ENCODE assay signal across 16 cellular contexts in genomic region chr7:6167004-6167551, GRCh38.
DNase-seq lines count a peak whose midpoint lies in the region; ATAC-seq and TF ChIP-seq lines count a peak whose summit lies in the region.
"Had no signal": no experiment of that assay in that cellular context is flagged by ENCODE, and none has a peak within 500 bp of the region (broad histone marks: within the 10 kb centered on the region; RNA-seq: fewer than 3 reads in every experiment).

No MANE protein-coding gene starts in this region.

- no peaks in the 10 kb centered on the region for H3K27me3 ChIP-seq in BLaER1
- H3K27me3 ChIP-seq: suprapubic skin had no signal

- peak overlapping the region; percentile 95 for H3K27ac ChIP-seq in BLaER1
- H3K27ac ChIP-seq: parathyroid adenoma, suprapubic skin had no signal

- peak overlapping the region; percentile 57 for H3K4me3 ChIP-seq in BLaER1
- H3K4me3 ChIP-seq: coronary artery, suprapubic skin had no signal

- peaks cover 24% of the 10 kb centered on the region for H3K36me3 ChIP-seq in BLaER1

- peaks cover 45% of the 10 kb centered on the region for H3K4me1 Mint-ChIP-seq in glutamatergic neuron (ENCODE audit: low read depth, unreplicated experiment)
- peaks cover 12% of the 10 kb centered on the region for H3K4me1 Mint-ChIP-seq in neural crest cell
- no peaks in the 10 kb centered on the region for H3K4me1 Mint-ChIP-seq in activated CD4-positive, alpha-beta T cell treated with anti-CD3 and anti-CD28 coated beads for 36 hours

- peaks cover 26% of the 10 kb centered on the region for H4K20me1 ChIP-seq in BLaER1

- CTCF ChIA-PET in activated CD4-positive, alpha-beta T cell treated with anti-CD3 and anti-CD28 coated beads for 36 hours (lab: Charles Lee), result interaction anchor here (0.9 kb wide), 1 partner anchor 156 kb away, joined by 3 read pairs; no protein-coding TSS in a partner anchor

- H3K9me3 Mint-ChIP-seq in glutamatergic neuron (ENCODE audit: unreplicated experiment), result peaks cover 3% of the 10 kb centered on the region
- H3K9me3 Mint-ChIP-seq in neural crest cell, result no peaks in the 10 kb centered on the region
- H3K9me3 Mint-ChIP-seq in activated CD4-positive, alpha-beta T cell treated with anti-CD3 and anti-CD28 coated beads for 36 hours (ENCODE audit: low read depth), result no peaks in the 10 kb centered on the region
- H3K9me3 Mint-ChIP-seq: activated T-cell treated with anti-CD3 and anti-CD28 coated beads, Interleukin-2, amount 50 U/mL, for 4 hours had no signal

- peak overlapping the region; percentile 80 for H3K9ac ChIP-seq in BLaER1
- H3K9ac ChIP-seq: parathyroid adenoma had no signal

- H3K4me3 Mint-ChIP-seq in glutamatergic neuron (ENCODE audit: unreplicated experiment), result peak overlapping the region; percentile 73
- H3K4me3 Mint-ChIP-seq in neural crest cell, result no peak overlapping the region
- no peak overlapping the region for H3K4me3 Mint-ChIP-seq in activated CD4-positive, alpha-beta T cell treated with anti-CD3 and anti-CD28 coated beads for 36 hours
- H3K4me3 Mint-ChIP-seq: activated T-cell treated with anti-CD3 and anti-CD28 coated beads, Interleukin-2, amount 50 U/mL, for 4 hours had no signal

- H3K27ac Mint-ChIP-seq in glutamatergic neuron (ENCODE audit: unreplicated experiment) (peak overlapping the region; percentile 90), neural crest cell (ENCODE audit: unreplicated experiment) (peak overlapping the region; percentile 83)
- H3K27ac Mint-ChIP-seq in activated CD4-positive, alpha-beta T cell treated with anti-CD3 and anti-CD28 coated beads for 36 hours, result no peak overlapping the region

- TF ChIP-seq CTCF in glutamatergic neuron (IDR thresholded peaks at IDR 0.05; ENCODE audit: partially characterized antibody, unreplicated experiment), result no peak
- TF ChIP-seq CTCF in neural crest cell (conservative IDR thresholded peaks at IDR 0.05), result no peak

- intact Hi-C loops in activated CD4-positive, alpha-beta T cell treated with anti-CD3 and anti-CD28 coated beads for 36 hours (cut with DNase I, micrococcal nuclease), result no loop called here

- H3K27me3 Mint-ChIP-seq in glutamatergic neuron (ENCODE audit: unreplicated experiment) (peaks cover 10% of the 10 kb centered on the region), neural crest cell (ENCODE audit: low read depth) (no peaks in the 10 kb centered on the region)
- H3K27me3 Mint-ChIP-seq in activated CD4-positive, alpha-beta T cell treated with anti-CD3 and anti-CD28 coated beads for 36 hours, result no peaks in the 10 kb centered on the region

- H3K36me3 Mint-ChIP-seq in glutamatergic neuron (ENCODE audit: unreplicated experiment), result no peaks in the 10 kb centered on the region
- no peaks in the 10 kb centered on the region for H3K36me3 Mint-ChIP-seq in neural crest cell (ENCODE audit: low read depth)
- no peaks in the 10 kb centered on the region for H3K36me3 Mint-ChIP-seq in activated CD4-positive, alpha-beta T cell treated with anti-CD3 and anti-CD28 coated beads for 36 hours (ENCODE audit: low read depth)

- H3K4me2 ChIP-seq in BLaER1, result peak overlapping the region; percentile 97

- H3K9me3 ChIP-seq in BLaER1, result no peaks in the 10 kb centered on the region
- H3K9me3 ChIP-seq: suprapubic skin had no signal

- ATAC-seq in HG02870 (IDR thresholded peaks at IDR 0.05; ENCODE audit: unreplicated experiment), result no peak
- no peak for ATAC-seq in activated CD4-positive, alpha-beta T cell treated with anti-CD3 and anti-CD28 coated beads for 36 hours
- ATAC-seq: activated T-cell treated with anti-CD3 and anti-CD28 coated beads, Interleukin-2, amount 50 U/mL, for 4 hours had no signal

- POLR2A ChIA-PET in activated CD4-positive, alpha-beta T cell treated with anti-CD3 and anti-CD28 coated beads for 36 hours (lab: Charles Lee), result no interaction called here

- DNase-seq in NCI-H187 (lab: John Stamatoyannopoulos, UW) (peak; percentile 11 to 24), glutamatergic neuron (no peak), neural crest cell (ENCODE audit: low read depth, low spot score) (no peak), mucosa of gallbladder (ENCODE audit: low spot score) (no peak), HK-2 (ENCODE audit: unreplicated experiment) (no peak)
- DNase-seq in activated CD4-positive, alpha-beta T cell treated with anti-CD3 and anti-CD28 coated beads for 36 hours, result no peak
- DNase-seq: activated CD4-positive, alpha-beta T cell treated with anti-CD3 and anti-CD28 coated beads, Interleukin-2, amount 50 U/mL, for 1 hour; activated T-cell treated with anti-CD3 and anti-CD28 coated beads, Interleukin-2, amount 50 U/mL, for 4 hours; NCI-H2227 treated with DMSO at 0.1 percent for 48 hours; stimulated activated CD4-positive, alpha-beta T cell treated with anti-CD3 and anti-CD28 coated beads, Interleukin-12 subunit alpha, Interleukin-12 subunit beta, amount 100 ng/mL, for 4 hours; T1000 had no signal

- H3K4me1 ChIP-seq in BLaER1, result peaks cover 100% of the 10 kb centered on the region
- H3K4me1 ChIP-seq: parathyroid adenoma had no signal

Comparison
In these comparisons a context has a peak if more than half of its experiments do, and no peak if none do; other contexts are left out.
1. DNase-seq: peak in NCI-H187 (2 of 2); none in glutamatergic neuron (single experiment), neural crest cell (single experiment), mucosa of gallbladder (single experiment), HK-2 (single experiment) and activated CD4-positive, alpha-beta T cell treated with anti-CD3 and anti-CD28 coated beads for 36 hours (single experiment).